ENCODE assay signal across 8 cellular contexts in genomic region chr13:26222523-26223046, GRCh38. TPM values are rescaled to one million over a fixed set of nuclear protein-coding genes. Genes with fewer than 3 reads are reported as not detected.
DNase-seq lines count a peak whose midpoint lies in the region; ATAC-seq, FAIRE-seq and TF ChIP-seq lines count a peak whose summit lies in the region.

No MANE protein-coding gene starts in this region.

- DNase-seq in NCI-H345 treated with DMSO at 0.1 percent for 48 hours (lab: John Stamatoyannopoulos, UW; ENCODE audit: unreplicated experiment) (peak; percentile 53), NCI-H345 (lab: John Stamatoyannopoulos, UW) (no peak), SK-N-MC (ENCODE audit: low read depth, low spot score) (peak; percentile 42), fibroblast of mammary gland (ENCODE audit: low read depth) (no peak), pancreas (no peak), cerebellum (ENCODE audit: low spot score) (no peak)

- intact Hi-C loops in pancreas (cut with DNase I), result no loop called here

- no peak for TF ChIP-seq CTCF in fibroblast of mammary gland (conservative IDR thresholded peaks at IDR 0.05; ENCODE audit: control insufficient read depth, insufficient read depth, low read depth, low read length)
- TF ChIP-seq CTCF in pancreas (IDR thresholded peaks at IDR 0.05), result no peak

- no peaks in the 10 kb centered on the region for H3K9me3 ChIP-seq in SK-N-MC (ENCODE audit: low read depth, low read length)
- no peaks in the 10 kb centered on the region for H3K9me3 ChIP-seq in pancreas

- H3K4me3 ChIP-seq in SK-N-MC, result peak overlapping the region; percentile 90
- H3K4me3 ChIP-seq in fibroblast of mammary gland (ENCODE audit: control insufficient read depth, low read depth, low read length), result peak overlapping the region; percentile 89
- H3K4me3 ChIP-seq in pancreas, result peak overlapping the region; percentile 67 to 93 (median 84)

- H3K27ac ChIP-seq in SK-N-MC (peak overlapping the region; percentile 93), pancreas (peak overlapping the region; percentile 90 to 97 (median 96))

- ATAC-seq in HG02870 (IDR thresholded peaks at IDR 0.05; ENCODE audit: unreplicated experiment) (peak; percentile 37), pancreas (peak; percentile 68 to 83 (median 74)), GM18520 (IDR thresholded peaks at IDR 0.05; ENCODE audit: unreplicated experiment) (no peak)

- peaks cover 7 to 21% (median 8%) of the 10 kb centered on the region in 3 donors for H3K4me1 ChIP-seq in pancreas

- peaks cover 25% of the 10 kb centered on the region for H3K36me3 ChIP-seq in SK-N-MC (ENCODE audit: insufficient read depth, low read length)
- peaks cover 0 to 11% (median 11%) of the 10 kb centered on the region in 3 donors for H3K36me3 ChIP-seq in pancreas

- peak overlapping the region; percentile 97 for H3K9ac ChIP-seq in SK-N-MC (ENCODE audit: insufficient read length)

- no peaks in the 10 kb centered on the region for H3K27me3 ChIP-seq in pancreas

- no peak for FAIRE-seq in pancreas (lab: Jason Lieb, UNC)

- 15 to 17% methylated on average over 16 of the region's 16 CpGs for WGBS in pancreas, 2 donors

RNA-seq across cellular contexts. Expression of gene RNF6, which starts 0.5 kb away (rescaled TPM):
- 10 to 100 TPM in 4 of 6 donors, 1 to 10 TPM in 2; 8.6 to 17.2 (median 11.7) TPM for total RNA-seq in pancreas
- 10 to 100 TPM in 1 of 2 donors, 1 to 10 TPM in 1; 5.9 to 14.5 TPM for polyA plus RNA-seq in pancreas
- 18.2 TPM for total RNA-seq in cerebellum

RNA-seq across cellular contexts. Expression of gene CDK8, which starts 31.3 kb away (rescaled TPM):
- total RNA-seq in pancreas, result 10 to 100 TPM in 3 of 6 donors, 1 to 10 TPM in 3; 7.3 to 12.5 (median 9.9) TPM
- 10 to 100 TPM in 1 of 2 donors, 1 to 10 TPM in 1; 9.2 to 11.4 TPM for polyA plus RNA-seq in pancreas
- total RNA-seq in cerebellum, result 38.8 TPM

Comparison
In these comparisons a context has a peak if more than half of its experiments do, and no peak if none do; other contexts are left out.
1. DNase-seq: peak in NCI-H345 treated with DMSO at 0.1 percent for 48 hours (single experiment) and SK-N-MC (single experiment); none in NCI-H345 (single experiment), fibroblast of mammary gland (single experiment), pancreas (0 of 6) and cerebellum (single experiment).
2. Peak in every context shown above with its lines, with median percentiles within 50 percentile points of each other: H3K4me3 ChIP-seq.